1 cellular context compared by ENCODE assay signal in genomic region chr11:2890466-2891241, GRCh38.
TF ChIP-seq lines count a peak whose summit lies in the region.

No MANE protein-coding gene starts in this region.

TF ChIP-seq in K562, 482 proteins besides CTCF, POLR2A, EP300 and RAD21 (continued from another document and continues in another):
- TF ChIP-seq TRIM25 (IDR thresholded peaks at IDR 0.05; ENCODE audit: borderline replicate concordance) (no peak), MED1 (CRISPR knock-in tag; IDR thresholded peaks at IDR 0.05; ENCODE audit: borderline replicate concordance) (no peak), ZNF165 (CRISPR knock-in tag; IDR thresholded peaks at IDR 0.05; ENCODE audit: borderline replicate concordance) (no peak), GTF2F1 (IDR thresholded peaks at IDR 0.05; ENCODE audit: low read depth, low read length) (no peak), HDGF (IDR thresholded peaks at IDR 0.05) (peak; percentile 69; the same call in 1 of the 2 replicates), RHOXF2B (CRISPR knock-in tag; conservative IDR thresholded peaks at IDR 0.05) (no peak), TCF15 (CRISPR knock-in tag; IDR thresholded peaks at IDR 0.05) (no peak), GABPA (tag; conservative IDR thresholded peaks at IDR 0.05; ENCODE audit: low read depth) (0 out of 2 replicates have a peak, but pooled peaks have one; percentile 30), CSDE1 (IDR thresholded peaks at IDR 0.05) (no peak), ATF4 (CRISPR knock-in tag; IDR thresholded peaks at IDR 0.05) (no peak), NEUROD1 (IDR thresholded peaks at IDR 0.05; ENCODE audit: borderline replicate concordance, low read depth, low read length, partially characterized antibody) (peak; percentile 20), HNRNPH1 (optimal IDR thresholded peaks at IDR 0.05; ENCODE audit: low read depth, low read length) (no peak), ZNF407 (IDR thresholded peaks at IDR 0.05; ENCODE audit: low read depth) (no peak), ZNF644 (tag; IDR thresholded peaks at IDR 0.05; ENCODE audit: low read depth) (no peak), ZNF583 (CRISPR knock-in tag; IDR thresholded peaks at IDR 0.05) (peak; percentile 40; the same call in 1 of the 2 replicates), HNRNPLL (IDR thresholded peaks at IDR 0.05; ENCODE audit: low read depth, low read length, poor library complexity, severe bottlenecking) (no peak), YY1 (IDR thresholded peaks at IDR 0.05; ENCODE audit: borderline replicate concordance in 1 of 3, control insufficient read depth in 1 of 3, extremely low read depth in 1 of 3, insufficient read depth in 3 of 3, insufficient read length in 1 of 3, insufficient replicate concordance in 2 of 3, low read depth in 1 of 3, low read length in 2 of 3) (peak in 1 of 3 experiments; percentile 42), ZNF830 (CRISPR knock-in tag; IDR thresholded peaks at IDR 0.05) (no peak), RUNX1 (IDR thresholded peaks at IDR 0.05; ENCODE audit: low read depth) (peak; percentile 41; the same call in 1 of the 2 replicates), FOXA3 (CRISPR knock-in tag; conservative IDR thresholded peaks at IDR 0.05 in 1 of 2, IDR thresholded peaks at IDR 0.05 in 1 of 2) (peak in 1 of 2 experiments; percentile 83; a peak in 1 of 4 replicates), MAFK (IDR thresholded peaks at IDR 0.05; ENCODE audit: low read length) (no peak), KLF10 (CRISPR knock-in tag; IDR thresholded peaks at IDR 0.05) (no peak), HDAC2 (IDR thresholded peaks at IDR 0.05) (peak; percentile 85), BRF1 (IDR thresholded peaks at IDR 0.05; ENCODE audit: borderline replicate concordance, extremely low read depth, insufficient read length) (no peak), ZNF384 (IDR thresholded peaks at IDR 0.05; ENCODE audit: low read depth, low read length) (no peak), ASH1L (IDR thresholded peaks at IDR 0.05; ENCODE audit: borderline replicate concordance, low read depth, partially characterized antibody) (no peak), ZMIZ1 (IDR thresholded peaks at IDR 0.05; ENCODE audit: low read depth in 2 of 2, low read length in 2 of 2) (no peak), CTCFL (IDR thresholded peaks at IDR 0.05; ENCODE audit: borderline replicate concordance, insufficient read depth, low read depth, low read length, poor library complexity, severe bottlenecking) (no peak), RBM22 (IDR thresholded peaks at IDR 0.05; ENCODE audit: low read depth, low read length, poor library complexity, severe bottlenecking) (no peak), ZNF282 (CRISPR knock-in tag; IDR thresholded peaks at IDR 0.05) (no peak), ZNF175 (CRISPR knock-in tag; IDR thresholded peaks at IDR 0.05; ENCODE audit: low read depth) (no peak), ATF3 (IDR thresholded peaks at IDR 0.05) (peak; percentile 78), ATF3 (CRISPR knock-in tag; conservative IDR thresholded peaks at IDR 0.05) (0 out of 2 replicates have a peak, but pooled peaks have one; percentile 48), GATAD2A (IDR thresholded peaks at IDR 0.05) (peak; percentile 67; the same call in 1 of the 2 replicates), ZNF561 (CRISPR knock-in tag; conservative IDR thresholded peaks at IDR 0.05) (no peak), C11orf30 (IDR thresholded peaks at IDR 0.05; ENCODE audit: low read depth) (no peak), MEF2A (IDR thresholded peaks at IDR 0.05; ENCODE audit: control insufficient read depth, low read depth, low read length) (no peak), CBX2 (IDR thresholded peaks at IDR 0.05; ENCODE audit: insufficient read depth, low read length, poor library complexity, severe bottlenecking) (no peak), ZNF212 (CRISPR knock-in tag; IDR thresholded peaks at IDR 0.05) (no peak), HNRNPL (IDR thresholded peaks at IDR 0.05; ENCODE audit: low read depth, low read length) (0 out of 2 replicates have a peak, but pooled peaks have one; percentile 43), ZNF740 (CRISPR knock-in tag; IDR thresholded peaks at IDR 0.05) (peak; percentile 72; the same call in 1 of the 2 replicates), ZNF740 (tag; IDR thresholded peaks at IDR 0.05) (no peak), CBX8 (IDR thresholded peaks at IDR 0.05; ENCODE audit: borderline replicate concordance, extremely low read depth, low read depth, low read length, poor library complexity, severe bottlenecking) (no peak), E2F5 (CRISPR knock-in tag; IDR thresholded peaks at IDR 0.05) (no peak)
